Comparison of ENCODE assay signal across 1 cellular context in genomic region chr1:77888429-77889239, GRCh38.
TF ChIP-seq lines count a peak whose summit lies in the region.

TSS of gene NEXN (plus strand) at chr1:77888624. CDS start at chr1:77916107, 27,483 bp downstream.

TF ChIP-seq in HepG2, 621 proteins besides CTCF, POLR2A, EP300 and RAD21 (continued from another document and continues in another):
- TF ChIP-seq, protein P1, sequence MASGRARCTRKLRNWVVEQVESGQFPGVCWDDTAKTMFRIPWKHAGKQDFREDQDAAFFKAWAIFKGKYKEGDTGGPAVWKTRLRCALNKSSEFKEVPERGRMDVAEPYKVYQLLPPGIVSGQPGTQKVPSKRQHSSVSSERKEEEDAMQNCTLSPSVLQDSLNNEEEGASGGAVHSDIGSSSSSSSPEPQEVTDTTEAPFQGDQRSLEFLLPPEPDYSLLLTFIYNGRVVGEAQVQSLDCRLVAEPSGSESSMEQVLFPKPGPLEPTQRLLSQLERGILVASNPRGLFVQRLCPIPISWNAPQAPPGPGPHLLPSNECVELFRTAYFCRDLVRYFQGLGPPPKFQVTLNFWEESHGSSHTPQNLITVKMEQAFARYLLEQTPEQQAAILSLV (CRISPR knock-in tag; IDR thresholded peaks at IDR 0.05; ENCODE audit: borderline replicate concordance) = peak; percentile 23; the same call in 1 of the 2 replicates
- TF ChIP-seq RARA (CRISPR knock-in tag; IDR thresholded peaks at IDR 0.05) (no peak), ZNF281 (CRISPR knock-in tag; IDR thresholded peaks at IDR 0.05; ENCODE audit: borderline replicate concordance) (peak; percentile 74), FOSL1 (CRISPR knock-in tag; IDR thresholded peaks at IDR 0.05; ENCODE audit: borderline replicate concordance) (no peak), ZNF264 (CRISPR knock-in tag; IDR thresholded peaks at IDR 0.05) (0 out of 2 replicates have a peak, but pooled peaks have one; percentile 36), CEBPB (IDR thresholded peaks at IDR 0.05; ENCODE audit: borderline replicate concordance, low read depth, low read length) (no peak), KMT2A (CRISPR knock-in tag; IDR thresholded peaks at IDR 0.05) (peak; percentile 40; the same call in 1 of the 2 replicates), ZNF598 (CRISPR knock-in tag; IDR thresholded peaks at IDR 0.05; ENCODE audit: borderline replicate concordance) (0 out of 2 replicates have a peak, but pooled peaks have one; percentile 21), SMAD3 (CRISPR knock-in tag; IDR thresholded peaks at IDR 0.05) (no peak), FOXO4 (CRISPR knock-in tag; conservative IDR thresholded peaks at IDR 0.05) (no peak), ZBTB8A (CRISPR knock-in tag; IDR thresholded peaks at IDR 0.05; ENCODE audit: borderline replicate concordance, low read depth) (0 out of 2 replicates have a peak, but pooled peaks have one; percentile 17), NCOR1 (IDR thresholded peaks at IDR 0.05; ENCODE audit: borderline replicate concordance, low read length) (no peak), PHF8 (CRISPR knock-in tag; IDR thresholded peaks at IDR 0.05) (peak; percentile 75), ZNF329 (CRISPR knock-in tag; IDR thresholded peaks at IDR 0.05; ENCODE audit: low read depth) (no peak), YY1 (IDR thresholded peaks at IDR 0.05; ENCODE audit: insufficient read depth, insufficient replicate concordance, low read depth, low read length) (no peak), GLI4 (CRISPR knock-in tag; IDR thresholded peaks at IDR 0.05; ENCODE audit: borderline replicate concordance) (no peak), ZNF776 (CRISPR knock-in tag; IDR thresholded peaks at IDR 0.05) (no peak), LCORL (IDR thresholded peaks at IDR 0.05) (no peak), LCORL (CRISPR knock-in tag; IDR thresholded peaks at IDR 0.05) (peak; percentile 51; the same call in 1 of the 2 replicates), GTF3A (CRISPR knock-in tag; conservative IDR thresholded peaks at IDR 0.05) (no peak), GPN1 (CRISPR knock-in tag; IDR thresholded peaks at IDR 0.05; ENCODE audit: borderline replicate concordance) (no peak), NBN (conservative IDR thresholded peaks at IDR 0.05) (no peak), ZNF207 (IDR thresholded peaks at IDR 0.05; ENCODE audit: borderline replicate concordance) (no peak), ZSCAN20 (CRISPR knock-in tag; IDR thresholded peaks at IDR 0.05; ENCODE audit: borderline replicate concordance) (no peak), ZSCAN31 (CRISPR knock-in tag; IDR thresholded peaks at IDR 0.05; ENCODE audit: low read depth) (no peak), KMT2B (CRISPR knock-in tag; IDR thresholded peaks at IDR 0.05) (peak; percentile 65), ATAD3A (CRISPR knock-in tag; IDR thresholded peaks at IDR 0.05) (no peak), HOXD1 (CRISPR knock-in tag; IDR thresholded peaks at IDR 0.05) (no peak), KDM5B (CRISPR knock-in tag; IDR thresholded peaks at IDR 0.05; ENCODE audit: borderline replicate concordance) (peak; percentile 32; the same call in 1 of the 2 replicates), ZBTB34 (CRISPR knock-in tag; IDR thresholded peaks at IDR 0.05) (no peak), ZNF607 (CRISPR knock-in tag; IDR thresholded peaks at IDR 0.05; ENCODE audit: borderline replicate concordance) (no peak), ZNF296 (CRISPR knock-in tag; conservative IDR thresholded peaks at IDR 0.05) (no peak), ZNF761 (CRISPR knock-in tag; conservative IDR thresholded peaks at IDR 0.05) (no peak), PTBP1 (IDR thresholded peaks at IDR 0.05; ENCODE audit: low read depth, low read length, poor library complexity, severe bottlenecking) (no peak), TP53 (CRISPR knock-in tag; conservative IDR thresholded peaks at IDR 0.05) (no peak), ZNF616 (CRISPR knock-in tag; IDR thresholded peaks at IDR 0.05; ENCODE audit: low read depth) (no peak), ZNF652 (CRISPR knock-in tag; IDR thresholded peaks at IDR 0.05; ENCODE audit: borderline replicate concordance, low read depth) (no peak), AGO1 (IDR thresholded peaks at IDR 0.05; ENCODE audit: low read depth, low read length, poor library complexity, severe bottlenecking) (peak; percentile 46), BRCA1 (CRISPR knock-in tag; IDR thresholded peaks at IDR 0.05) (peak; percentile 37; the same call in 1 of the 2 replicates), IKZF4 (CRISPR knock-in tag; IDR thresholded peaks at IDR 0.05; ENCODE audit: borderline replicate concordance, low read depth, not compliant biosample characterization) (no peak), ZBED4 (CRISPR knock-in tag; IDR thresholded peaks at IDR 0.05; ENCODE audit: borderline replicate concordance) (peak; percentile 42; the same call in 1 of the 2 replicates), GMEB1 (CRISPR knock-in tag; IDR thresholded peaks at IDR 0.05; ENCODE audit: borderline replicate concordance) (no peak), ZNF530 (CRISPR knock-in tag; IDR thresholded peaks at IDR 0.05; ENCODE audit: low read depth) (no peak), RFX1 (IDR thresholded peaks at IDR 0.05) (no peak), U2AF2 (IDR thresholded peaks at IDR 0.05; ENCODE audit: low read depth, low read length) (no peak), IKZF1 (IDR thresholded peaks at IDR 0.05) (no peak), REPIN1 (CRISPR knock-in tag; IDR thresholded peaks at IDR 0.05; ENCODE audit: borderline replicate concordance, low read depth) (no peak), TCF12 (IDR thresholded peaks at IDR 0.05) (no peak), TCF12 (CRISPR knock-in tag; IDR thresholded peaks at IDR 0.05) (no peak), THYN1 (CRISPR knock-in tag; IDR thresholded peaks at IDR 0.05; ENCODE audit: borderline replicate concordance, low read depth) (no peak), ZNF20 (CRISPR knock-in tag; IDR thresholded peaks at IDR 0.05) (no peak), ZNF572 (CRISPR knock-in tag; IDR thresholded peaks at IDR 0.05) (no peak), ZNF160 (CRISPR knock-in tag; IDR thresholded peaks at IDR 0.05) (no peak), KDM3A (CRISPR knock-in tag; IDR thresholded peaks at IDR 0.05; ENCODE audit: low read depth) (0 out of 2 replicates have a peak, but pooled peaks have one; percentile 40), ZNF557 (CRISPR knock-in tag; IDR thresholded peaks at IDR 0.05) (0 out of 2 replicates have a peak, but pooled peaks have one; percentile 54), GABPA (IDR thresholded peaks at IDR 0.05; ENCODE audit: low read depth, low read length) (no peak), GABPA (CRISPR knock-in tag; IDR thresholded peaks at IDR 0.05; ENCODE audit: low read depth) (no peak), HIVEP1 (CRISPR knock-in tag; IDR thresholded peaks at IDR 0.05) (no peak), HNRNPK (IDR thresholded peaks at IDR 0.05; ENCODE audit: low read depth, low read length, poor library complexity, severe bottlenecking) (peak; percentile 47), ELF4 (CRISPR knock-in tag; IDR thresholded peaks at IDR 0.05; ENCODE audit: borderline replicate concordance) (no peak), PCBP1 (IDR thresholded peaks at IDR 0.05; ENCODE audit: borderline replicate concordance, low read depth, low read length) (no peak), ZNF510 (CRISPR knock-in tag; IDR thresholded peaks at IDR 0.05; ENCODE audit: low read depth) (0 out of 2 replicates have a peak, but pooled peaks have one; percentile 30), ZNF383 (CRISPR knock-in tag; IDR thresholded peaks at IDR 0.05; ENCODE audit: borderline replicate concordance) (no peak), ASH2L (IDR thresholded peaks at IDR 0.05; ENCODE audit: insufficient read length, low read depth, low read length) (peak; percentile 55), ZNF772 (CRISPR knock-in tag; IDR thresholded peaks at IDR 0.05) (no peak), TCF7 (IDR thresholded peaks at IDR 0.05; ENCODE audit: low read depth) (no peak)
- TF ChIP-seq, protein P2, sequence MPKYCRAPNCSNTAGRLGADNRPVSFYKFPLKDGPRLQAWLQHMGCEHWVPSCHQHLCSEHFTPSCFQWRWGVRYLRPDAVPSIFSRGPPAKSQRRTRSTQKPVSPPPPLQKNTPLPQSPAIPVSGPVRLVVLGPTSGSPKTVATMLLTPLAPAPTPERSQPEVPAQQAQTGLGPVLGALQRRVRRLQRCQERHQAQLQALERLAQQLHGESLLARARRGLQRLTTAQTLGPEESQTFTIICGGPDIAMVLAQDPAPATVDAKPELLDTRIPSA (CRISPR knock-in tag; IDR thresholded peaks at IDR 0.05; ENCODE audit: borderline replicate concordance) = 0 out of 2 replicates have a peak, but pooled peaks have one; percentile 47
